In genomic region chr1:93846151-93846928, GRCh38 we compare ENCODE assay signal across 8 cellular contexts. TPM values are rescaled to one million over a fixed set of nuclear protein-coding genes. Genes with fewer than 3 reads are reported as not detected.
DNase-seq lines count a peak whose midpoint lies in the region; ATAC-seq, FAIRE-seq and TF ChIP-seq lines count a peak whose summit lies in the region.

No MANE protein-coding gene starts in this region.

- no peaks in the 10 kb centered on the region for H3K9me3 ChIP-seq in prostate gland

- peak in 3 of 4 experiments; percentile 10 to 55 (median 52) for TF ChIP-seq CTCF in prostate gland (IDR thresholded peaks at IDR 0.05)

- under 1% methylated on average over 79 of the region's 81 CpGs for WGBS in prostate gland

- H3K4me1 ChIP-seq in prostate gland (replicated peaks), result no peaks in the 10 kb centered on the region

- no peaks in the 10 kb centered on the region for H3K36me3 ChIP-seq in prostate gland

- no peak for TF ChIP-seq POLR2A in GM12891 (IDR thresholded peaks at IDR 0.05; ENCODE audit: low read depth, low read length)
- TF ChIP-seq POLR2A in prostate gland (IDR thresholded peaks at IDR 0.05), result peak; percentile 39

- ATAC-seq in HG02588 (IDR thresholded peaks at IDR 0.05; ENCODE audit: unreplicated experiment) (peak; percentile 46), left ventricle myocardium superior (peak; percentile 77)

- H3K27ac ChIP-seq in prostate gland, result peak overlapping the region; percentile 92 to 97

- peak overlapping the region; percentile 60 to 77 for H3K4me3 ChIP-seq in prostate gland

- DNase-seq in GM12891 (ENCODE audit: insufficient read length, low spot score) (peak; percentile 64), NCI-H1048 (lab: John Stamatoyannopoulos, UW) (peak; percentile 49), T-helper 1 cell (peak; percentile 72 to 84 (median 78)), amniotic stem cell (lab: John Stamatoyannopoulos, UW) (peak; percentile 85), left ventricle myocardium superior (peak; percentile 94), prostate gland (ENCODE audit: low spot score) (peak; percentile 86), ureter (ENCODE audit: low spot score) (peak; percentile 90)

- H3K27me3 ChIP-seq in prostate gland (replicated peaks; ENCODE audit: insufficient read depth), result no peaks in the 10 kb centered on the region

- intact Hi-C loops in left ventricle myocardium superior (cut with micrococcal nuclease), result loop anchor here (5.0 to 10.0 kb wide), 2 partner anchors 222 to 404 kb away; no protein-coding TSS in a partner anchor
- intact Hi-C loops in prostate gland (cut with DNase I), result loop anchor here (5.0 to 10.0 kb wide), 2 partner anchors 409 to 772 kb away; partner anchors contain the start of gene MTF2

- peak; percentile 74 for FAIRE-seq in GM12891 (lab: Jason Lieb, UNC)

TF ChIP-seq in GM12891, 5 proteins besides CTCF, POLR2A, EP300 and RAD21:
- TF ChIP-seq POLR2AphosphoS5 (IDR thresholded peaks at IDR 0.05; ENCODE audit: low read depth, low read length) (0 out of 2 replicates have a peak, but pooled peaks have one; percentile 15), POU2F2 (IDR thresholded peaks at IDR 0.05; ENCODE audit: low read depth, low read length) (no peak; the same call in 1 of the 2 replicates), PAX5 (IDR thresholded peaks at IDR 0.05; ENCODE audit: insufficient read depth, low read length, severe bottlenecking) (peak; percentile 3)

RNA-seq across cellular contexts. Expression of gene DNTTIP2, which starts 32.7 kb away (rescaled TPM):
- polyA plus RNA-seq in GM12891 (2012; ENCODE audit: low read depth, missing spikeins), result 55.9 TPM
- total RNA-seq in left ventricle myocardium superior (42.7 TPM), prostate gland (10 to 100 TPM; 15.9 to 26.1 TPM), ureter (60.4 TPM)

Comparison
In these comparisons a context has a peak if more than half of its experiments do, and no peak if none do; other contexts are left out.
1. Peak in every context shown above with its lines: DNase-seq, ATAC-seq, H3K4me3 ChIP-seq and H3K27ac ChIP-seq.